13 cellular contexts compared by ENCODE assay signal in the genomic region with DNA sequence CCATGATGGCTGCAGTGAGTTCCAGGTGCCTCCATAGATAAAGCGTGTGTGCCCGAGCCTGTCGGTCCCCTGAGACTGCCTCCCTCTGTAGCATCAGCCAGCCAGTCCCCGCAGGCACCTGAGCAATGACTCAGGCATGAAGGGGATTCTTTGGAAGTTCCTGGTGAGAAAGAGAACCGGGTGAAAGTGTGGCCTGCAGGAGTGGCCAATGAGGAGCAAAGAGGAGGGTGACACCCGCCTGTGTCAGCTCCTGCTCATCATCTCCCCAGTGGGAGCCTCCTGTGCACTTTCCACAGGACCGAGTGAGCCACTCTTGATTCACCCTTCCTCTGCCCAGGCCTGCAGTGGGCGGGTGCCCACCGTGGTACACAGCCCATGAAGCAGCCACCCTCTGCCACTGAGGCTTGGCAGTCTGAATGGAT.
DNase-seq lines count a peak whose midpoint lies in the region; ATAC-seq and TF ChIP-seq lines count a peak whose summit lies in the region.
"Had no signal": no experiment of that assay in that cellular context is flagged by ENCODE, and none has a peak within 500 bp of the region (broad histone marks: within the 10 kb centered on the region; RNA-seq: fewer than 3 reads in every experiment).

No MANE protein-coding gene starts in this region.

- H3K4me1 ChIP-seq in foreskin keratinocyte (peaks cover 33% of the 10 kb centered on the region), upper lobe of right lung (peaks cover 24% of the 10 kb centered on the region)

- H3K27ac Mint-ChIP-seq in activated naive CD4-positive, alpha-beta T cell treated with anti-CD3 and anti-CD28 coated beads for 36 hours = no peak overlapping the region
- H3K27ac Mint-ChIP-seq: H9 had no signal

- H3K36me3 ChIP-seq in upper lobe of right lung = no peaks in the 10 kb centered on the region

- TF ChIP-seq CTCF in foreskin keratinocyte (conservative IDR thresholded peaks at IDR 0.05) (peak; percentile 22), upper lobe of right lung (IDR thresholded peaks at IDR 0.05) (no peak)

- H3K36me3 Mint-ChIP-seq in activated naive CD4-positive, alpha-beta T cell treated with anti-CD3 and anti-CD28 coated beads for 36 hours (ENCODE audit: low read depth) = no peaks in the 10 kb centered on the region
- H3K36me3 Mint-ChIP-seq: activated naive CD4-positive, alpha-beta T cell treated with anti-CD3 and anti-CD28 coated beads, Interleukin-2, amount 50 U/mL, for 72 hours had no signal

- H3K4me3 Mint-ChIP-seq in activated naive CD4-positive, alpha-beta T cell treated with anti-CD3 and anti-CD28 coated beads for 36 hours = no peak overlapping the region
- H3K4me3 Mint-ChIP-seq: H9 had no signal

- intact Hi-C loops in activated naive CD4-positive, alpha-beta T cell treated with anti-CD3 and anti-CD28 coated beads for 36 hours (cut with micrococcal nuclease) = no loop called here
- intact Hi-C loops in upper lobe of right lung (cut with DNase I) = no loop called here

- peak; percentile 8 for DNase-seq in activated naive CD4-positive, alpha-beta T cell treated with Interleukin-2 at 50 U/mL for 16 hours
- no peak for DNase-seq in activated naive CD4-positive, alpha-beta T cell treated with anti-CD3 and anti-CD28 coated beads for 36 hours
- peak; percentile 89 for DNase-seq in SW480 (ENCODE audit: low spot score)
- peak; percentile 98 to 99 for DNase-seq in foreskin keratinocyte
- DNase-seq in upper lobe of right lung = no peak
- no peak for DNase-seq in activated CD8-positive, alpha-beta memory T cell treated with anti-CD3 and anti-CD28 coated beads, Interleukin-2, amount 50 U/mL, for 4 hours
- no peak for DNase-seq in NK-92 treated with Interleukin-12 subunit alpha and Interleukin-12 subunit beta, amount 100 ng/mL, for 24 hours (lab: John Stamatoyannopoulos, UW)
- DNase-seq: C1 segment of cervical spinal cord, foreskin melanocyte, H9, NCI-H510A had no signal

- CTCF ChIA-PET in activated naive CD4-positive, alpha-beta T cell treated with anti-CD3 and anti-CD28 coated beads for 36 hours (lab: Charles Lee) = no interaction called here

- no peaks in the 10 kb centered on the region for H3K9me3 ChIP-seq in upper lobe of right lung

- peak; percentile 84 for ATAC-seq in foreskin keratinocyte
- no peak for ATAC-seq in upper lobe of right lung
- ATAC-seq in HG03097 (IDR thresholded peaks at IDR 0.05; ENCODE audit: low FRiP score, unreplicated experiment) = no peak

- H3K4me1 Mint-ChIP-seq in activated naive CD4-positive, alpha-beta T cell treated with anti-CD3 and anti-CD28 coated beads for 36 hours (ENCODE audit: low read depth) = peaks cover 12% of the 10 kb centered on the region

- H3K4me3 ChIP-seq in upper lobe of right lung = no peak overlapping the region

- peak overlapping the region; percentile 97 for H3K27ac ChIP-seq in foreskin keratinocyte
- peak overlapping the region; percentile 30 for H3K27ac ChIP-seq in upper lobe of right lung

- H3K27me3 Mint-ChIP-seq in activated naive CD4-positive, alpha-beta T cell treated with anti-CD3 and anti-CD28 coated beads for 36 hours (ENCODE audit: low read depth) = no peaks in the 10 kb centered on the region

- H3K27me3 ChIP-seq in foreskin keratinocyte (no peaks in the 10 kb centered on the region), upper lobe of right lung (no peaks in the 10 kb centered on the region)

- H3K9me3 Mint-ChIP-seq in activated naive CD4-positive, alpha-beta T cell treated with anti-CD3 and anti-CD28 coated beads for 36 hours = no peaks in the 10 kb centered on the region
- H3K9me3 Mint-ChIP-seq: activated naive CD4-positive, alpha-beta T cell treated with anti-CD3 and anti-CD28 coated beads, Interleukin-2, amount 50 U/mL, for 72 hours; H9 had no signal

Comparison
In these comparisons a context has a peak if more than half of its experiments do, and no peak if none do; other contexts are left out.
1. DNase-seq: peak in activated naive CD4-positive, alpha-beta T cell treated with Interleukin-2 at 50 U/mL for 16 hours (single experiment), SW480 (single experiment) and foreskin keratinocyte (2 of 2); none in activated naive CD4-positive, alpha-beta T cell treated with anti-CD3 and anti-CD28 coated beads for 36 hours (single experiment), upper lobe of right lung (single experiment), activated CD8-positive, alpha-beta memory T cell treated with anti-CD3 and anti-CD28 coated beads, Interleukin-2, amount 50 U/mL, for 4 hours (single experiment) and NK-92 treated with Interleukin-12 subunit alpha and Interleukin-12 subunit beta, amount 100 ng/mL, for 24 hours (single experiment).